ENCODE assay signal across 16 cellular contexts in the genomic region with DNA sequence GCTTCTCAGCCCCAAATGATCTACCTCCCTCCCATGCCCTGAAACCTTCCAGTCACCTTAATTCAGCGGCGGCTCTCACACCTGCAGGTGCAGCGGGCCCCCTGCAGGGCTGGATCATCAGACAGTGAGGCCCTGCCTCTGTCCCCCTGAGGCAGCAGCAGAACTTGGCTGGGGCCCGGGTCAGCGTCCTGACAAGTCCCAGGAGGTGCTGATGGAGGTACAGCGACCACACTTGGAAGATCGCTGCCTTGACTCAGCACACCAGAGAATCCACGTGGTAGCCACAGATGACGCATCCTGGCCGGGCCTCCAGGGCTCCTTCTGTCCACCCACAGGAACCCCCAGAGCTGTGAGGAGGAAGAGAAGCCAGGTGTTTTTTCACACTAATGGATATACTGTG.
DNase-seq lines count a peak whose midpoint lies in the region; ATAC-seq and TF ChIP-seq lines count a peak whose summit lies in the region.
"Had no signal": no experiment of that assay in that cellular context is flagged by ENCODE, and none has a peak within 500 bp of the region (broad histone marks: within the 10 kb centered on the region; RNA-seq: fewer than 3 reads in every experiment).

No MANE protein-coding gene starts in this region.

- peak; percentile 92 for ATAC-seq in foreskin keratinocyte
- ATAC-seq: GM12878 had no signal

- H3K4me1 ChIP-seq in BLaER1, result peaks cover 16% of the 10 kb centered on the region
- peaks cover 5% of the 10 kb centered on the region for H3K4me1 ChIP-seq in foreskin keratinocyte

- WGBS in lower leg skin, 2 donors, result 43 to 56% methylated on average over 10 of the region's 10 CpGs

- TF ChIP-seq CTCF in RWPE1 (conservative IDR thresholded peaks at IDR 0.05; ENCODE audit: low read depth) (no peak), foreskin keratinocyte (conservative IDR thresholded peaks at IDR 0.05) (peak; percentile 56), dorsolateral prefrontal cortex (IDR thresholded peaks at IDR 0.05 in 54 of 56, conservative IDR thresholded peaks at IDR 0.05 in 2 of 56; ENCODE audit: low read depth in 1 of 56, partially characterized antibody in 56 of 56) (no peak), lower leg skin (IDR thresholded peaks at IDR 0.05) (no peak)

- POLR2A ChIA-PET in RWPE1 (lab: Yijun Ruan, JAX; ENCODE audit: low non-redundant PET), result no interaction called here

- no peak overlapping the region for H3K4me3 ChIP-seq in BLaER1
- H3K4me3 ChIP-seq in dorsolateral prefrontal cortex, result no peak overlapping the region
- no peak overlapping the region for H3K4me3 ChIP-seq in lower leg skin (ENCODE audit: low read depth, poor library complexity, severe bottlenecking)
- H3K4me3 ChIP-seq: coronary artery, GM12878, ovary, skin epidermis had no signal

- no peaks in the 10 kb centered on the region for H3K36me3 ChIP-seq in BLaER1
- H3K36me3 ChIP-seq: ovary had no signal

- peak; percentile 17 for DNase-seq in ELR (ENCODE audit: low read depth)
- no peak for DNase-seq in RWPE1 (ENCODE audit: low spot score)
- peak; percentile 63 to 73 for DNase-seq in foreskin keratinocyte
- DNase-seq in dorsolateral prefrontal cortex, result no peak
- no peak for DNase-seq in lower leg skin (ENCODE audit: low spot score in 2 of 2)
- DNase-seq in anterior cingulate cortex (lab: John Stamatoyannopoulos, UW), result no peak
- DNase-seq: activated CD4-positive, CD25-positive, alpha-beta regulatory T cell treated with anti-CD3 and anti-CD28 coated beads, Interleukin-2, amount 50 U/mL, for 72 hours; activated gamma-delta T cell; NCI-H1092; ovary; stimulated activated CD4-positive, alpha-beta T cell treated with anti-CD3 and anti-CD28 coated beads, Interleukin-4, amount 100 ng/mL, for 1 hour; T-helper 2 cell had no signal

- CTCF ChIA-PET in RWPE1 (lab: Yijun Ruan, JAX), result no interaction called here

- H3K27ac ChIP-seq in BLaER1, result no peak overlapping the region
- peak overlapping the region; percentile 18 for H3K27ac ChIP-seq in RWPE1
- H3K27ac ChIP-seq in foreskin keratinocyte, result no peak overlapping the region
- H3K27ac ChIP-seq in dorsolateral prefrontal cortex, result no peak overlapping the region
- H3K27ac ChIP-seq: coronary artery, ovary had no signal

- H3K4me2 ChIP-seq in BLaER1, result peak overlapping the region; percentile 23; the same call in 1 of the 2 replicates

- intact Hi-C loops in dorsolateral prefrontal cortex (cut with DNase I) (no loop called here), lower leg skin (cut with DNase I; ENCODE audit: low total_unique reads) (no loop called here)

- H3K27me3 ChIP-seq in BLaER1, result no peaks in the 10 kb centered on the region
- no peaks in the 10 kb centered on the region for H3K27me3 ChIP-seq in foreskin keratinocyte
- no peaks in the 10 kb centered on the region for H3K27me3 ChIP-seq in dorsolateral prefrontal cortex
- H3K27me3 ChIP-seq: ovary had no signal

- H3K9me3 ChIP-seq in BLaER1, result peaks cover 6% of the 10 kb centered on the region
- H3K9me3 ChIP-seq: ovary had no signal

- TF ChIP-seq POLR2A in lower leg skin (IDR thresholded peaks at IDR 0.05), result no peak

- H4K20me1 ChIP-seq in BLaER1, result no peaks in the 10 kb centered on the region

- H3K9ac ChIP-seq in BLaER1, result no peak overlapping the region

Comparison
In these comparisons a context has a peak if more than half of its experiments do, and no peak if none do; other contexts are left out.
1. DNase-seq: peak in ELR (single experiment) and foreskin keratinocyte (2 of 2); none in RWPE1 (single experiment), dorsolateral prefrontal cortex (0 of 10), lower leg skin (0 of 2) and anterior cingulate cortex (0 of 58).